Comparison of ENCODE assay signal across 9 cellular contexts in the genomic region with DNA sequence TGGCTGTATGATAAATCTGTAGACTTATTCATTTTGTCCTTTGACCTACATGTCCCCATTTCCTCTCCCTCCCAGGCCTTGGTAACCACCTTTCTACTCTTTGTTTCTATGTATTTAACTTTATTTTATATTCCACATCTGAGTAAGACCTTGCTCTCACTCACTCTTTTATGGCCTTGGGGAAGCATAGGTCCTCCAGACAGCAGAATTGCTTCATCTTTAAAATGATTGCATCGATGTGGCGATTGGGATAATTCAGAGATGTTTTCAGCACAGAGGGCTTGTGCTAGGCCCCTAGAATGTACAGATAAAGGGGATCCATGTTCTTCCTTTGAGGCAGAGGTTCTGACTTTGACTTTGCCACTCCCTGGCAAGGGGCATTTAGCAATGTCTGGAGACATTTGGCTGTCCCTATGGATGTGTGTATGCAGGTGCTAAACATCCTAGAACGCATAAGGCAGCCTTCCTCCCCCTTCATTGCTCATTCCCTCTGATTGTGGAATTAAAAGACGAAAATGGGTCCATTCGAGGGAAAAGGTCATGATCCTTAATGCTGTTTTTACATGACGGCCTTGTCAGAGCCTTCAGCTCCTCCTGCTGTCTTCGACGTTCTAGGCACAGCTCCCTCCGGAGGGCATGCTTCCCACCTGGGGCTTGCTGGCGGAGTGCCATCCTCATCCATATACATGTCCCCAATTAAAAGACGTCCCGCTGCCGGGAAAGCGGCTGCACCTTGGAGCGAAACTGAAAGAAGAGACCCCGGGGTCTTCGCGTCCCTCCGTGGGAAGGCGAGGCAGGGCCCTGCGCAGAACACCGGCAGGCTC. TPM values are rescaled to one million over a fixed set of nuclear protein-coding genes. Genes with fewer than 3 reads are reported as not detected.
DNase-seq lines count a peak whose midpoint lies in the region; ATAC-seq and TF ChIP-seq lines count a peak whose summit lies in the region.
"Had no signal": no experiment of that assay in that cellular context is flagged by ENCODE, and none has a peak within 500 bp of the region (broad histone marks: within the 10 kb centered on the region; RNA-seq: fewer than 3 reads in every experiment).

No MANE protein-coding gene starts in this region.

- POLR2A ChIA-PET in A673 (lab: Charles Lee; ENCODE audit: low non-redundant PET) = no interaction called here
- POLR2A ChIA-PET in activated CD8-positive, alpha-beta T cell treated with anti-CD3 and anti-CD28 coated beads, Interleukin-2, amount 10 ng/mL, durations not matched to agents 7 days and 5 days (lab: Charles Lee) = interaction anchor here (0.7 kb wide), 1 partner anchor 9 kb away, joined by 3 read pairs; no protein-coding TSS in a partner anchor

- H4K20me1 ChIP-seq in mammary epithelial cell (ENCODE audit: insufficient read depth, low read length) = no peaks in the 10 kb centered on the region

- H3K27ac Mint-ChIP-seq in mesothelial cell of epicardium = no peak overlapping the region
- no peak overlapping the region for H3K27ac Mint-ChIP-seq in activated CD8-positive, alpha-beta T cell treated with anti-CD3 and anti-CD28 coated beads, Interleukin-2, amount 10 ng/mL, durations not matched to agents 7 days and 5 days

- H3K4me2 ChIP-seq in mammary epithelial cell (ENCODE audit: insufficient read depth, low read depth, low read length) = peak overlapping the region; percentile 99

- peaks cover 33% of the 10 kb centered on the region for H3K79me2 ChIP-seq in mammary epithelial cell (ENCODE audit: insufficient read depth, low read length)

- intact Hi-C loops in A673 (cut with micrococcal nuclease; ENCODE audit: unreplicated experiment) (no loop called here), mammary epithelial cell (cut with micrococcal nuclease) (loop anchor here (1.0 to 10.0 kb wide), 4 partner anchors 15 to 1601 kb away; no protein-coding TSS in a partner anchor)

- H3K9me3 Mint-ChIP-seq in mesothelial cell of epicardium = no peaks in the 10 kb centered on the region
- no peaks in the 10 kb centered on the region for H3K9me3 Mint-ChIP-seq in activated CD8-positive, alpha-beta T cell treated with anti-CD3 and anti-CD28 coated beads, Interleukin-2, amount 10 ng/mL, durations not matched to agents 7 days and 5 days (ENCODE audit: insufficient read depth)

- CTCF ChIA-PET in A673 (lab: Charles Lee) (no interaction called here), mammary epithelial cell (lab: Charles Lee; ENCODE audit: low non-redundant PET) (interaction anchor here (0.9 kb wide), 1 partner anchor 66 kb away, joined by 4 read pairs; no protein-coding TSS in a partner anchor)
- CTCF ChIA-PET in activated CD8-positive, alpha-beta T cell treated with anti-CD3 and anti-CD28 coated beads, Interleukin-2, amount 10 ng/mL, durations not matched to agents 7 days and 5 days (lab: Charles Lee) = no interaction called here

- peak overlapping the region; percentile 76 for H3K9ac ChIP-seq in mammary epithelial cell (ENCODE audit: insufficient read depth, low read length)

- TF ChIP-seq EP300 in Ishikawa (IDR thresholded peaks at IDR 0.05; ENCODE audit: borderline replicate concordance) = no peak

- TF ChIP-seq RAD21 in Ishikawa (IDR thresholded peaks at IDR 0.05; ENCODE audit: low read depth) = no peak

- H2AFZ ChIP-seq in mammary epithelial cell (ENCODE audit: low read depth, low read length) = peak overlapping the region; percentile 90

- no peaks in the 10 kb centered on the region for H3K27me3 ChIP-seq in A673 (replicated peaks; ENCODE audit: insufficient read depth, low read depth, low read length, poor library complexity)
- no peaks in the 10 kb centered on the region for H3K27me3 ChIP-seq in mammary epithelial cell (ENCODE audit: insufficient read depth, low read length)

- peak overlapping the region; percentile 79 for H3K4me3 Mint-ChIP-seq in mesothelial cell of epicardium
- no peak overlapping the region for H3K4me3 Mint-ChIP-seq in activated CD8-positive, alpha-beta T cell treated with anti-CD3 and anti-CD28 coated beads, Interleukin-2, amount 10 ng/mL, durations not matched to agents 7 days and 5 days

- ATAC-seq in activated CD8-positive, alpha-beta T cell treated with anti-CD3 and anti-CD28 coated beads, Interleukin-2, amount 10 ng/mL, durations not matched to agents 7 days and 5 days = no peak
- ATAC-seq in HG03457 (IDR thresholded peaks at IDR 0.05; ENCODE audit: unreplicated experiment) = no peak
- ATAC-seq in GM21367 (IDR thresholded peaks at IDR 0.05; ENCODE audit: unreplicated experiment) = no peak

- H3K4me3 ChIP-seq in A673 (ENCODE audit: low read depth, low read length, poor library complexity, severe bottlenecking) (peak overlapping the region; percentile 51), mammary epithelial cell (replicated peaks in 1 of 3; ENCODE audit: insufficient read depth in 1 of 3, low read depth in 2 of 3, low read length in 3 of 3) (peak overlapping the region; percentile 52 to 73 (median 54))
- H3K4me3 ChIP-seq: K562 had no signal

- peaks cover 54% of the 10 kb centered on the region for H3K27me3 Mint-ChIP-seq in mesothelial cell of epicardium (ENCODE audit: low read depth)
- peaks cover 8% of the 10 kb centered on the region for H3K27me3 Mint-ChIP-seq in activated CD8-positive, alpha-beta T cell treated with anti-CD3 and anti-CD28 coated beads, Interleukin-2, amount 10 ng/mL, durations not matched to agents 7 days and 5 days (ENCODE audit: low read depth)

- DNase-seq in A673 (ENCODE audit: low spot score) (no peak), mammary epithelial cell (peak; percentile 20), mesothelial cell of epicardium (ENCODE audit: low spot score in 2 of 2, unreplicated experiment in 2 of 2) (no peak)
- DNase-seq in central memory CD4-positive, alpha-beta T cell = no peak
- no peak for DNase-seq in activated CD8-positive, alpha-beta T cell treated with anti-CD3 and anti-CD28 coated beads, Interleukin-2, amount 10 ng/mL, durations not matched to agents 7 days and 5 days

- TF ChIP-seq CTCF in A673 (conservative IDR thresholded peaks at IDR 0.05; ENCODE audit: low read depth, low read length) (no peak), mammary epithelial cell (conservative IDR thresholded peaks at IDR 0.05 in 1 of 2, IDR thresholded peaks at IDR 0.05 in 1 of 2; ENCODE audit: extremely low read depth in 1 of 2, insufficient read depth in 1 of 2, low read depth in 1 of 2, low read length in 2 of 2) (peak in 1 of 2 donors; percentile 15), mesothelial cell of epicardium (IDR thresholded peaks at IDR 0.05; ENCODE audit: unreplicated experiment) (no peak)

- no peaks in the 10 kb centered on the region for H3K36me3 Mint-ChIP-seq in mesothelial cell of epicardium
- no peaks in the 10 kb centered on the region for H3K36me3 Mint-ChIP-seq in activated CD8-positive, alpha-beta T cell treated with anti-CD3 and anti-CD28 coated beads, Interleukin-2, amount 10 ng/mL, durations not matched to agents 7 days and 5 days (ENCODE audit: low read depth)

- H3K4me1 ChIP-seq in A673 (ENCODE audit: insufficient read depth, low read length, poor library complexity, severe bottlenecking) (peaks cover 10% of the 10 kb centered on the region), mammary epithelial cell (ENCODE audit: insufficient read depth, low read length) (peaks cover 51% of the 10 kb centered on the region)

- peaks cover 6% of the 10 kb centered on the region for H3K4me1 Mint-ChIP-seq in mesothelial cell of epicardium
- H3K4me1 Mint-ChIP-seq in activated CD8-positive, alpha-beta T cell treated with anti-CD3 and anti-CD28 coated beads, Interleukin-2, amount 10 ng/mL, durations not matched to agents 7 days and 5 days (ENCODE audit: low read depth) = no peaks in the 10 kb centered on the region

- H3K9me3 ChIP-seq in A673 (ENCODE audit: low read depth, low read length, poor library complexity, severe bottlenecking) (no peaks in the 10 kb centered on the region), mammary epithelial cell (replicated peaks; ENCODE audit: insufficient read depth, low read length) (no peaks in the 10 kb centered on the region)

- H3K27ac ChIP-seq in A673 (ENCODE audit: low read depth, low read length, poor library complexity, severe bottlenecking) (no peak overlapping the region), mammary epithelial cell (ENCODE audit: insufficient read depth, low read depth, low read length) (peak overlapping the region; percentile 92)

- dilution Hi-C loops in mammary epithelial cell (cut with HindIII; ENCODE audit: low sequenced_read_pairs) = no loop called here

- WGBS in mammary epithelial cell (ENCODE audit: low coverage, missing lambda C conversion rate) = 28% methylated on average over 13 of the region's 22 CpGs

- in situ Hi-C loops in mammary epithelial cell (cut with MboI; ENCODE audit: low sequenced_read_pairs in 2 of 2) = no loop called here

- H3K36me3 ChIP-seq in A673 (ENCODE audit: insufficient read depth, low read length, poor library complexity, severe bottlenecking) (no peaks in the 10 kb centered on the region), mammary epithelial cell (ENCODE audit: insufficient read depth, low read length) (no peaks in the 10 kb centered on the region)

- BruUV-seq in A673 (replicated peaks; lab: Mats Ljungman, UMichigan) = no TSS peak
- no TSS peak for BruUV-seq in mammary epithelial cell (replicated peaks; lab: Mats Ljungman, UMichigan)

TF ChIP-seq in Ishikawa, 13 proteins besides CTCF, POLR2A, EP300 and RAD21 (continues in another document):
- TF ChIP-seq EGR1 (IDR thresholded peaks at IDR 0.05) = no peak
- TF ChIP-seq, protein P1, sequence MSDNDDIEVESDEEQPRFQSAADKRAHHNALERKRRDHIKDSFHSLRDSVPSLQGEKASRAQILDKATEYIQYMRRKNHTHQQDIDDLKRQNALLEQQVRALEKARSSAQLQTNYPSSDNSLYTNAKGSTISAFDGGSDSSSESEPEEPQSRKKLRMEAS (IDR thresholded peaks at IDR 0.05) = peak; percentile 78

RNA-seq across cellular contexts. Expression of a gene that starts 1.1 kb away (rescaled TPM):
- 3.4 and 3.6 TPM in 2 replicates for total RNA-seq in A673 (2021)
- total RNA-seq in mammary epithelial cell = 10 to 100 TPM in 1 of 2 donors, 1 to 10 TPM in 1; 5.7 to 10.3 TPM
- 15.6 TPM for polyA plus RNA-seq in mammary epithelial cell
- polyA minus RNA-seq in mammary epithelial cell = 23.3 TPM
- total RNA-seq in mesothelial cell of epicardium = 0.07 to 0.47 TPM (median 0.31 TPM) in 3 replicates
- total RNA-seq in activated CD8-positive, alpha-beta T cell treated with anti-CD3 and anti-CD28 coated beads, Interleukin-2, amount 10 ng/mL, durations not matched to agents 7 days and 5 days = not detected
- polyA plus RNA-seq: K562 had no signal
